ENCODE assay signal across 19 cellular contexts in genomic region chr2:240726876-240727275, GRCh38. TPM values are rescaled to one million over a fixed set of nuclear protein-coding genes. Genes with fewer than 3 reads are reported as not detected.
DNase-seq lines count a peak whose midpoint lies in the region; ATAC-seq and TF ChIP-seq lines count a peak whose summit lies in the region.
"Had no signal": no experiment of that assay in that cellular context is flagged by ENCODE, and none has a peak within 500 bp of the region (broad histone marks: within the 10 kb centered on the region; RNA-seq: fewer than 3 reads in every experiment).

No MANE protein-coding gene starts in this region.

- WGBS in H9 (ENCODE audit: extremely low coverage, insufficient read length, low lambda C conversion rate): no CpG with 5 or more reads among the region's 14 CpGs

- H3F3A ChIP-seq in neural progenitor cell (ENCODE audit: low read depth): no peaks in the 10 kb centered on the region

- no peak overlapping the region for H2BK120ac ChIP-seq in H9 (ENCODE audit: low read depth, low read length, poor library complexity, severe bottlenecking)

- no peaks in the 10 kb centered on the region for H3K4me1 Mint-ChIP-seq in H9
- H3K4me1 Mint-ChIP-seq in glutamatergic neuron (ENCODE audit: low read depth, unreplicated experiment): peaks cover 11% of the 10 kb centered on the region
- peaks cover 3% of the 10 kb centered on the region for H3K4me1 Mint-ChIP-seq in neural progenitor cell
- H3K4me1 Mint-ChIP-seq: CD4-positive, CD25-positive, alpha-beta regulatory T cell had no signal

- no peak overlapping the region for H3K27ac ChIP-seq in H9 (ENCODE audit: insufficient read length, low read depth, low read length)
- no peak overlapping the region for H3K27ac ChIP-seq in neural progenitor cell
- H3K27ac ChIP-seq: 22Rv1, C4-2B had no signal

- no peaks in the 10 kb centered on the region for H3K79me1 ChIP-seq in H9 (ENCODE audit: insufficient read depth, low read depth, low read length, poor library complexity, severe bottlenecking)

- H2BK5ac ChIP-seq in H9 (ENCODE audit: insufficient read length, low read length): no peak overlapping the region

- no peak overlapping the region for H3T11ph ChIP-seq in H9 (ENCODE audit: low read length)

- no peaks in the 10 kb centered on the region for H3K9me3 ChIP-seq in H9 (ENCODE audit: control insufficient read depth, low read depth, low read length)
- H3K9me3 ChIP-seq in neural progenitor cell (ENCODE audit: low read depth): no peaks in the 10 kb centered on the region
- H3K9me3 ChIP-seq: BE2C, Caco-2 had no signal

- H2BK20ac ChIP-seq in H9 (ENCODE audit: low read depth, low read length, poor library complexity, severe bottlenecking): no peak overlapping the region

- H3K56ac ChIP-seq in H9 (ENCODE audit: insufficient read length, low read depth, low read length): no peak overlapping the region

- H3K4me2 ChIP-seq in H9 (ENCODE audit: insufficient read depth, insufficient read length, low read length): no peak overlapping the region
- H3K4me2 ChIP-seq in neural progenitor cell: no peak overlapping the region

- H4K20me1 ChIP-seq in H9 (ENCODE audit: control insufficient read depth, insufficient read depth, insufficient read length) (no peaks in the 10 kb centered on the region), neural progenitor cell (ENCODE audit: low read depth) (no peaks in the 10 kb centered on the region)

- ATAC-seq in activated naive CD4-positive, alpha-beta T cell treated with anti-CD3 and anti-CD28 coated beads, Interleukin-2, amount 50 U/mL, for 72 hours: no peak
- ATAC-seq: CD8-positive, alpha-beta T cell had no signal

- no peak overlapping the region for H2BK15ac ChIP-seq in H9 (ENCODE audit: low read depth, low read length)

- H3K27ac Mint-ChIP-seq in activated naive CD4-positive, alpha-beta T cell treated with anti-CD3 and anti-CD28 coated beads, Interleukin-2, amount 50 U/mL, for 72 hours: peak overlapping the region; percentile 25 to 29
- H3K27ac Mint-ChIP-seq in H9 (peak overlapping the region; percentile 56 to 74 (median 68); a peak in 3 of 7 replicates), glutamatergic neuron (ENCODE audit: unreplicated experiment) (peak overlapping the region; percentile 38), neural progenitor cell (peak overlapping the region; percentile 96)
- H3K27ac Mint-ChIP-seq: CD8-positive, alpha-beta T cell had no signal

- H3K4me1 ChIP-seq in H9 (ENCODE audit: insufficient read depth, low read length): no peaks in the 10 kb centered on the region
- H3K4me1 ChIP-seq in neural progenitor cell: no peaks in the 10 kb centered on the region
- H3K4me1 ChIP-seq: BE2C, Caco-2 had no signal

- H3K4me3 Mint-ChIP-seq in H9 (no peak overlapping the region; a peak in 1 of 5 replicates), glutamatergic neuron (ENCODE audit: unreplicated experiment) (no peak overlapping the region), neural progenitor cell (no peak overlapping the region)
- H3K4me3 Mint-ChIP-seq: CD4-positive, CD25-positive, alpha-beta regulatory T cell; CD8-positive, alpha-beta T cell had no signal

- no peak overlapping the region for H3K4me3 ChIP-seq in neural progenitor cell

- H2AFZ ChIP-seq in H9 (ENCODE audit: low read length) (no peak overlapping the region), neural progenitor cell (replicated peaks) (no peak overlapping the region)

- no peaks in the 10 kb centered on the region for H3K27me3 ChIP-seq in H9 (ENCODE audit: insufficient read depth, low read length)
- H3K27me3 ChIP-seq in neural progenitor cell: no peaks in the 10 kb centered on the region
- H3K27me3 ChIP-seq: BE2C had no signal

- H3K79me2 ChIP-seq in H9 (ENCODE audit: insufficient read depth, low read length) (no peaks in the 10 kb centered on the region), neural progenitor cell (ENCODE audit: low read depth) (no peaks in the 10 kb centered on the region)

- H3K9me3 Mint-ChIP-seq in activated naive CD4-positive, alpha-beta T cell treated with anti-CD3 and anti-CD28 coated beads, Interleukin-2, amount 50 U/mL, for 72 hours: no peaks in the 10 kb centered on the region
- H3K9me3 Mint-ChIP-seq in H9 (no peaks in the 10 kb centered on the region), glutamatergic neuron (ENCODE audit: unreplicated experiment) (peaks cover 18% of the 10 kb centered on the region), neural progenitor cell (no peaks in the 10 kb centered on the region)
- H3K9me3 Mint-ChIP-seq: CD4-positive, CD25-positive, alpha-beta regulatory T cell; CD8-positive, alpha-beta T cell had no signal

- no peak overlapping the region for H3K18ac ChIP-seq in H9 (ENCODE audit: insufficient read length, low read depth, low read length)

- H3K9ac ChIP-seq in H9 (ENCODE audit: extremely low read depth, insufficient read length, low read length) (no peak overlapping the region), neural progenitor cell (no peak overlapping the region)

- H3K4ac ChIP-seq in H9 (ENCODE audit: low read depth, low read length): no peak overlapping the region

- H3K36me3 Mint-ChIP-seq in activated naive CD4-positive, alpha-beta T cell treated with anti-CD3 and anti-CD28 coated beads, Interleukin-2, amount 50 U/mL, for 72 hours: no peaks in the 10 kb centered on the region
- peaks cover 26 to 60% (median 48%) of the 10 kb centered on the region in 3 experiments; a peak in 6 of 7 replicates for H3K36me3 Mint-ChIP-seq in H9 (ENCODE audit: insufficient read depth in 1 of 3, low read depth in 3 of 3)
- peaks cover 4% of the 10 kb centered on the region for H3K36me3 Mint-ChIP-seq in glutamatergic neuron (ENCODE audit: unreplicated experiment)
- no peaks in the 10 kb centered on the region for H3K36me3 Mint-ChIP-seq in neural progenitor cell
- H3K36me3 Mint-ChIP-seq: CD4-positive, CD25-positive, alpha-beta regulatory T cell; CD8-positive, alpha-beta T cell had no signal

- H3K23me2 ChIP-seq in H9 (ENCODE audit: insufficient read length, low read depth, low read length, poor library complexity, severe bottlenecking): no peaks in the 10 kb centered on the region

- no peak overlapping the region for H3K23ac ChIP-seq in H9 (ENCODE audit: insufficient read length, low read depth, low read length)

- no peak overlapping the region for H3K14ac ChIP-seq in H9 (ENCODE audit: insufficient read depth, low read length)

- no peak overlapping the region for H4K91ac ChIP-seq in H9 (ENCODE audit: insufficient read length, low read depth, low read length)

- H2BK12ac ChIP-seq in H9 (ENCODE audit: insufficient read length, low read depth, low read length): no peak overlapping the region

- no peaks in the 10 kb centered on the region for H3K36me3 ChIP-seq in neural progenitor cell
- H3K36me3 ChIP-seq: BE2C had no signal

- DNase-seq in activated naive CD4-positive, alpha-beta T cell treated with anti-CD3 and anti-CD28 coated beads, Interleukin-2, amount 50 U/mL, for 72 hours (ENCODE audit: low spot score in 2 of 2): no peak
- no peak for DNase-seq in activated naive CD4-positive, alpha-beta T cell (lab: John Stamatoyannopoulos, UW)
- DNase-seq in H9 (no peak), glutamatergic neuron (no peak), neural progenitor cell (ENCODE audit: low spot score) (no peak), ureter (ENCODE audit: low spot score) (no peak), NCI-H2081 treated with DMSO at 0.1 percent for 48 hours (lab: John Stamatoyannopoulos, UW) (no peak), NCI-H1048 (lab: John Stamatoyannopoulos, UW) (no peak)
- DNase-seq: AML-193; BE2C; Caco-2; CD4-positive, CD25-positive, alpha-beta regulatory T cell; CD8-positive, alpha-beta T cell; DMS153; DND-41; GOT3; HCEC 1CT had no signal

- TF ChIP-seq CTCF in H9 (conservative IDR thresholded peaks at IDR 0.05): no peak
- TF ChIP-seq CTCF in glutamatergic neuron (IDR thresholded peaks at IDR 0.05; ENCODE audit: partially characterized antibody, unreplicated experiment): no peak
- no peak for TF ChIP-seq CTCF in neural progenitor cell (IDR thresholded peaks at IDR 0.05)

- no peak overlapping the region for H4K5ac ChIP-seq in H9 (ENCODE audit: insufficient read length, low read depth, low read length)

- no peak overlapping the region for H2AK5ac ChIP-seq in H9 (ENCODE audit: insufficient read length, low read length)

- no peaks in the 10 kb centered on the region; the same call in none of the 2 replicates for H3K27me3 Mint-ChIP-seq in H9 (ENCODE audit: low read depth)
- peaks cover 35% of the 10 kb centered on the region for H3K27me3 Mint-ChIP-seq in glutamatergic neuron (ENCODE audit: unreplicated experiment)
- H3K27me3 Mint-ChIP-seq in neural progenitor cell (ENCODE audit: insufficient read depth, low read depth): peaks cover 4% of the 10 kb centered on the region
- H3K27me3 Mint-ChIP-seq: CD4-positive, CD25-positive, alpha-beta regulatory T cell had no signal

- H4K8ac ChIP-seq in H9 (replicated peaks; ENCODE audit: insufficient read length, low read depth, low read length): no peak overlapping the region

RNA-seq across cellular contexts. Expression of gene AQP12A, which starts 35.2 kb away (rescaled TPM):
- not detected for total RNA-seq in activated naive CD4-positive, alpha-beta T cell treated with anti-CD3 and anti-CD28 coated beads, Interleukin-2, amount 50 U/mL, for 72 hours
- total RNA-seq in H9 (2021) (not detected in 2 replicates), glutamatergic neuron (ENCODE audit: unreplicated experiment) (not detected), neural progenitor cell (ENCODE audit: low replicate concordance) (not detected in 2 replicates), ureter (not detected)
- total RNA-seq: Caco-2; CD4-positive, CD25-positive, alpha-beta regulatory T cell; CD8-positive, alpha-beta T cell had no signal

RNA-seq across cellular contexts. Expression of gene AQP12B, which starts 44.2 kb away (rescaled TPM):
- total RNA-seq in activated naive CD4-positive, alpha-beta T cell treated with anti-CD3 and anti-CD28 coated beads, Interleukin-2, amount 50 U/mL, for 72 hours: not detected
- total RNA-seq in H9 (2021) (not detected in 2 replicates), glutamatergic neuron (ENCODE audit: unreplicated experiment) (not detected), neural progenitor cell (ENCODE audit: low replicate concordance) (not detected in 2 replicates), ureter (not detected)
- total RNA-seq: Caco-2; CD4-positive, CD25-positive, alpha-beta regulatory T cell; CD8-positive, alpha-beta T cell had no signal

Comparison
In these comparisons a context has a peak if more than half of its experiments do, and no peak if none do; other contexts are left out.
1. H3K27ac Mint-ChIP-seq: peak in every context shown above with its lines; median percentile 96 in neural progenitor cell; 68 in H9; 38 in glutamatergic neuron; 27 in activated naive CD4-positive, alpha-beta T cell treated with anti-CD3 and anti-CD28 coated beads, Interleukin-2, amount 50 U/mL, for 72 hours.